ENCODE assay signal across 8 cellular contexts in the genomic region with DNA sequence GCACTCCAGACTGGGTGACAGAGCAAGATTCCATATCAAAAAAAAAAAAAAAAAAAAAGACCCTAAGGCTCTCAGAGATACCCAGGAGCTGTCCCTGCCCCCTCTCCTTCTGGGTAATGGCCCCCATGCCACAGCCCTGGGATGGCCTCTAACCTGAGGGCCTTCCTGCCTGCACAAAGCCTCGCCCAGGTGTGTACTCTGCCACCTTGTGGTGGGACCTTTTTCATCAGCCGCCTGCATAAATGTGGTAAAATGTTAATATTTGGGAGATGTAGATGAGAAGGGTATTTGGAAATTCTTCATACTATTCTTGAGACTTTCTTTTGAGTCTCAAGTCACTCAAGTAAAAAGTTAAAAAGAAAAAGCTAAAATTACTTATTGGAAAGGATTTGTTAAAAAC. TPM values are rescaled to one million over a fixed set of nuclear protein-coding genes. Genes with fewer than 3 reads are reported as not detected.
DNase-seq lines count a peak whose midpoint lies in the region; ATAC-seq and TF ChIP-seq lines count a peak whose summit lies in the region.

No MANE protein-coding gene starts in this region.

- H3K4me1 Mint-ChIP-seq in progenitor cell of endocrine pancreas (ENCODE audit: low read depth): peaks cover 6% of the 10 kb centered on the region
- H3K4me1 Mint-ChIP-seq in activated T-helper 1 cell treated with anti-CD3 and anti-CD28 coated beads, Interleukin-12 subunit alpha, Interleukin-12 subunit beta, Interleukin-2, Interleukin-4 antibody, amounts not matched to agents 30 ng/mL and 10 ng/mL and 1 ng/mL, durations not matched to agents 14 hours and 24 hours and 36 hours (ENCODE audit: low read depth): peaks cover 12% of the 10 kb centered on the region

- no peaks in the 10 kb centered on the region for H3K36me3 Mint-ChIP-seq in progenitor cell of endocrine pancreas (ENCODE audit: insufficient read depth)
- H3K36me3 Mint-ChIP-seq in activated T-helper 1 cell treated with anti-CD3 and anti-CD28 coated beads, Interleukin-12 subunit alpha, Interleukin-12 subunit beta, Interleukin-2, Interleukin-4 antibody, amounts not matched to agents 30 ng/mL and 10 ng/mL and 1 ng/mL, durations not matched to agents 14 hours and 24 hours and 36 hours (ENCODE audit: low read depth): no peaks in the 10 kb centered on the region

- ATAC-seq in HG02885 (IDR thresholded peaks at IDR 0.05; ENCODE audit: poor library complexity, unreplicated experiment) (no peak), esophagus mucosa (no peak)

- H3K4me3 ChIP-seq in GM12865 (ENCODE audit: low read depth, low read length): no peak overlapping the region

- H3K27ac Mint-ChIP-seq in progenitor cell of endocrine pancreas: no peak overlapping the region
- H3K27ac Mint-ChIP-seq in activated T-helper 1 cell treated with anti-CD3 and anti-CD28 coated beads, Interleukin-12 subunit alpha, Interleukin-12 subunit beta, Interleukin-2, Interleukin-4 antibody, amounts not matched to agents 30 ng/mL and 10 ng/mL and 1 ng/mL, durations not matched to agents 14 hours and 24 hours and 36 hours: no peak overlapping the region

- H3K27me3 Mint-ChIP-seq in progenitor cell of endocrine pancreas: no peaks in the 10 kb centered on the region
- H3K27me3 Mint-ChIP-seq in activated T-helper 1 cell treated with anti-CD3 and anti-CD28 coated beads, Interleukin-12 subunit alpha, Interleukin-12 subunit beta, Interleukin-2, Interleukin-4 antibody, amounts not matched to agents 30 ng/mL and 10 ng/mL and 1 ng/mL, durations not matched to agents 14 hours and 24 hours and 36 hours (ENCODE audit: insufficient read depth): no peaks in the 10 kb centered on the region

- intact Hi-C loops in activated T-helper 1 cell treated with anti-CD3 and anti-CD28 coated beads, Interleukin-12 subunit alpha, Interleukin-12 subunit beta, Interleukin-2, Interleukin-4 antibody, amounts not matched to agents 30 ng/mL and 10 ng/mL and 1 ng/mL, durations not matched to agents 14 hours and 24 hours and 36 hours (cut with micrococcal nuclease): loop anchor here (5.0 kb wide), 1 partner anchor 335 kb away; no protein-coding TSS in a partner anchor

- H3K4me3 Mint-ChIP-seq in progenitor cell of endocrine pancreas (ENCODE audit: low read depth): no peak overlapping the region
- H3K4me3 Mint-ChIP-seq in activated T-helper 1 cell treated with anti-CD3 and anti-CD28 coated beads, Interleukin-12 subunit alpha, Interleukin-12 subunit beta, Interleukin-2, Interleukin-4 antibody, amounts not matched to agents 30 ng/mL and 10 ng/mL and 1 ng/mL, durations not matched to agents 14 hours and 24 hours and 36 hours: no peak overlapping the region

- peak; percentile 36 for DNase-seq in GM12865 (ENCODE audit: low read depth)
- peak; percentile 18 to 35 for DNase-seq in SHP77 (lab: John Stamatoyannopoulos, UW)
- DNase-seq in cerebellar cortex (ENCODE audit: low spot score): peak; percentile 29
- DNase-seq in progenitor cell of endocrine pancreas (ENCODE audit: low spot score, unreplicated experiment): no peak
- no peak for DNase-seq in activated T-helper 1 cell treated with anti-CD3 and anti-CD28 coated beads, Interleukin-12 subunit alpha, Interleukin-12 subunit beta, Interleukin-2, Interleukin-4 antibody, amounts not matched to agents 30 ng/mL and 10 ng/mL and 1 ng/mL, durations not matched to agents 14 hours and 24 hours and 36 hours (ENCODE audit: low spot score)

- TF ChIP-seq CTCF in 22Rv1 (IDR thresholded peaks at IDR 0.05): peak; percentile 90
- peak; percentile 45 for TF ChIP-seq CTCF in GM12865 (IDR thresholded peaks at IDR 0.05; ENCODE audit: insufficient read depth, low read depth, low read length, missing control alignments)
- peak; percentile 56 for TF ChIP-seq CTCF in progenitor cell of endocrine pancreas (IDR thresholded peaks at IDR 0.05; ENCODE audit: unreplicated experiment)

- no peaks in the 10 kb centered on the region for H3K9me3 Mint-ChIP-seq in progenitor cell of endocrine pancreas (ENCODE audit: low read depth)
- no peaks in the 10 kb centered on the region for H3K9me3 Mint-ChIP-seq in activated T-helper 1 cell treated with anti-CD3 and anti-CD28 coated beads, Interleukin-12 subunit alpha, Interleukin-12 subunit beta, Interleukin-2, Interleukin-4 antibody, amounts not matched to agents 30 ng/mL and 10 ng/mL and 1 ng/mL, durations not matched to agents 14 hours and 24 hours and 36 hours

- H3K27ac ChIP-seq in 22Rv1: no peak overlapping the region

RNA-seq across cellular contexts. Expression of a gene that starts 46.3 kb away (rescaled TPM):
- total RNA-seq in progenitor cell of endocrine pancreas (38.3 and 39.8 TPM in 2 replicates), esophagus mucosa (10.9 TPM)
- 39.2 and 40.2 TPM in 2 replicates for total RNA-seq in activated T-helper 1 cell treated with anti-CD3 and anti-CD28 coated beads, Interleukin-12 subunit alpha, Interleukin-12 subunit beta, Interleukin-2, Interleukin-4 antibody, amounts not matched to agents 30 ng/mL and 10 ng/mL and 1 ng/mL, durations not matched to agents 14 hours and 24 hours and 36 hours

RNA-seq across cellular contexts. Expression of a gene that starts 52.8 kb away (rescaled TPM):
- total RNA-seq in progenitor cell of endocrine pancreas: not detected in 2 replicates
- not detected in 2 replicates for total RNA-seq in activated T-helper 1 cell treated with anti-CD3 and anti-CD28 coated beads, Interleukin-12 subunit alpha, Interleukin-12 subunit beta, Interleukin-2, Interleukin-4 antibody, amounts not matched to agents 30 ng/mL and 10 ng/mL and 1 ng/mL, durations not matched to agents 14 hours and 24 hours and 36 hours
- not detected for total RNA-seq in esophagus mucosa

Comparison
In these comparisons a context has a peak if more than half of its experiments do, and no peak if none do; other contexts are left out.
1. DNase-seq: peak in GM12865 (single experiment), SHP77 (2 of 2) and cerebellar cortex (single experiment); none in progenitor cell of endocrine pancreas (single experiment) and activated T-helper 1 cell treated with anti-CD3 and anti-CD28 coated beads, Interleukin-12 subunit alpha, Interleukin-12 subunit beta, Interleukin-2, Interleukin-4 antibody, amounts not matched to agents 30 ng/mL and 10 ng/mL and 1 ng/mL, durations not matched to agents 14 hours and 24 hours and 36 hours (single experiment).
2. Peak in every context shown above with its lines, with median percentiles within 50 percentile points of each other: CTCF ChIP-seq.